ENCODE assay signal across 20 cellular contexts in the genomic region with DNA sequence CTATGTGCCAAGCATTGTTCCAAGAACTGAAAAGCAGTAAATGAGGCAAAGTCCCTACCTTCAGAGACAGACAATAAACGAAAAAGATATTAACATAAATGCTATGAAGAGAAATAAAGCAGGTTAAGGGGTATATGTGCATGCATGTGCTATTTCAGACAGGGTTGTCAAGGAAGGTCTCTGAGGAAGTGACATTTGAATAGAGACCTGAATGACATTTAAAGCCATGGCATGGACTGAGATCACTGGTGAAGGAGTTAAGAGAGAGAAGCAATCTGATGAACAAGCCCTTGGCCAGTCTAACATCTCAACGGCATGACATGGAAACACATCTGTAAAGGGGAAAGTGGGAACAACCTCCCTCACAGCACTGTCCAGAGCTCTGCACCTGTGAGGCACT.
"Had no signal": no experiment of that assay in that cellular context is flagged by ENCODE, and none has a peak within 500 bp of the region (broad histone marks: within the 10 kb centered on the region; RNA-seq: fewer than 3 reads in every experiment).

No MANE protein-coding gene starts in this region.

- H3K27ac Mint-ChIP-seq: effector memory CD8-positive, alpha-beta T cell; natural killer cell treated with Interleukin-12 subunit alpha and Interleukin-12 subunit beta and Interleukin-15 and Interleukin-18, amount 100 ng/mL, for 72 hours; progenitor cell of endocrine pancreas; type B pancreatic cell had no signal

- H3K4me3 Mint-ChIP-seq: effector memory CD8-positive, alpha-beta T cell; natural killer cell treated with Interleukin-12 subunit alpha and Interleukin-12 subunit beta and Interleukin-15 and Interleukin-18, amount 100 ng/mL, for 72 hours; neural crest cell; type B pancreatic cell had no signal

- H3K4me1 ChIP-seq: lower lobe of right lung, parathyroid adenoma, right lobe of liver, testis, tibial artery had no signal

- H3K9ac ChIP-seq: parathyroid adenoma had no signal

- H3K27me3 ChIP-seq: neutrophil, right lobe of liver, testis, tibial artery had no signal

- H3K36me3 ChIP-seq: lower lobe of right lung, neutrophil, right lobe of liver, tibial artery had no signal

- H3K27ac ChIP-seq: lower lobe of right lung, neutrophil, parathyroid adenoma, right lobe of liver, testis, tibial artery had no signal

- H3K9me3 Mint-ChIP-seq: effector memory CD8-positive, alpha-beta T cell; natural killer cell treated with Interleukin-12 subunit alpha and Interleukin-12 subunit beta and Interleukin-15 and Interleukin-18, amount 100 ng/mL, for 72 hours had no signal

- H3K27me3 Mint-ChIP-seq: effector memory CD8-positive, alpha-beta T cell; natural killer cell treated with Interleukin-12 subunit alpha and Interleukin-12 subunit beta and Interleukin-15 and Interleukin-18, amount 100 ng/mL, for 72 hours; progenitor cell of endocrine pancreas; type B pancreatic cell had no signal

- H3K9me3 ChIP-seq: lower lobe of right lung, neutrophil, right lobe of liver, testis, tibial artery had no signal

- DNase-seq: cortex of kidney; effector memory CD8-positive, alpha-beta T cell; head of caudate nucleus; left ventricle myocardium superior; lower lobe of right lung; right lobe of liver; small intestine; stimulated activated CD4-positive, alpha-beta T cell treated with anti-CD3 and anti-CD28 coated beads, Interleukin-1b, Interleukin-23, amount 100 ng/mL, for 48 hours; stimulated activated CD4-positive, alpha-beta T cell treated with anti-CD3 and anti-CD28 coated beads, Interleukin-4, amount 100 ng/mL, for 1 hour; stimulated activated CD8-positive, alpha-beta memory T cell treated with anti-CD3 and anti-CD28 coated beads, Interleukin-4, amount 100 ng/mL, for 48 hours; stimulated activated naive CD8-positive, alpha-beta T cell treated with anti-CD3 and anti-CD28 coated beads, Interleukin-15, Interleukin-2, amounts not matched to agents 100 U/mL and 50 U/mL, for 24 hours; substantia nigra; testis; tibial artery had no signal

- H3K4me1 Mint-ChIP-seq: neural crest cell had no signal

- ATAC-seq: effector memory CD8-positive, alpha-beta T cell; left ventricle myocardium superior; lower lobe of right lung; natural killer cell treated with Interleukin-12 subunit alpha and Interleukin-12 subunit beta and Interleukin-15 and Interleukin-18, amount 100 ng/mL, for 72 hours; right lobe of liver; stimulated activated naive CD8-positive, alpha-beta T cell treated with anti-CD3 and anti-CD28 coated beads, Interleukin-15, Interleukin-2, amounts not matched to agents 100 U/mL and 50 U/mL, for 24 hours had no signal

- H3K4me3 ChIP-seq: lower lobe of right lung, right lobe of liver, testis, tibial artery had no signal
